Comparison of ENCODE assay signal across 25 cellular contexts in the genomic region with DNA sequence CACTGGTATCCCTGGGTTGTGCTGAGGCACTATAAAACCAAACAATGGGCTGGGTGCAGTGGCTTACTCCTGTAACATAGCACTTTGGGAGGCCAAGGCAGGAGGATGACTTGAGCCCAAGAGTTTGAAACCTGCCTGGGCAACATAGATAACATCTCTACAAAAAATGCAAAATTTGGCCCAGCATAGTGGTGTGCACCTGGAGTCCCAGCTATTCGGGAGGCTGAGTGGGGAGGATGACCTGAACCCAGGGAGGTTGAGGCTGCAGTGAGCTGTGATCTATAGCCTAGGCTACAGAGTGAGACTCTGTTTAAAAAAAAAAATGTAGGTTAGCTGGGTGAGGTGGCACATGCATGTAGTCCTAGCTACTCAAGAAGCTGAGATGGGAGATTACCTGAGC.
"Had no signal": no experiment of that assay in that cellular context is flagged by ENCODE, and none has a peak within 500 bp of the region (broad histone marks: within the 10 kb centered on the region; RNA-seq: fewer than 3 reads in every experiment).

No MANE protein-coding gene starts in this region.

- H3K36me3 ChIP-seq: colonic mucosa had no signal

- H3K36me3 Mint-ChIP-seq: immature natural killer cell had no signal

- H3K4me1 Mint-ChIP-seq: mesothelial cell of epicardium had no signal

- H3K27ac Mint-ChIP-seq: dendritic cell treated with granulocyte-macrophage colony-stimulating factor and Interleukin-4, amounts not matched to agents 40 ng/mL and 50 ng/mL, for 4 days; effector memory CD8-positive, alpha-beta T cell; endodermal cell; immature natural killer cell; mesothelial cell of epicardium had no signal

- H3K27me3 ChIP-seq: gastrocnemius medialis had no signal

- H3K9me3 ChIP-seq: colonic mucosa, esophagus squamous epithelium, gastrocnemius medialis, heart right ventricle, left lung, lower lobe of right lung, mucosa of descending colon had no signal

- ATAC-seq: effector memory CD8-positive, alpha-beta T cell; esophagus mucosa; gastrocnemius medialis; heart right ventricle; left cardiac atrium; left lung; left ventricle myocardium superior; lower lobe of right lung; mucosa of descending colon had no signal

- DNase-seq: colonic mucosa; cortex of kidney; effector CD8-positive, alpha-beta T cell; effector memory CD8-positive, alpha-beta T cell; endodermal cell; erythroblast; esophagus squamous epithelium; foreskin fibroblast; foreskin melanocyte; gastrocnemius medialis; glutamatergic neuron; head of caudate nucleus; heart right ventricle; hippocampal formation; immature natural killer cell; left cardiac atrium; left ventricle myocardium superior; lower lobe of right lung; mesenchymal stem cell; mucosa of descending colon had no signal

- H3K9me3 Mint-ChIP-seq: dendritic cell treated with granulocyte-macrophage colony-stimulating factor and Interleukin-4, amounts not matched to agents 40 ng/mL and 50 ng/mL, for 4 days; effector memory CD8-positive, alpha-beta T cell; endodermal cell; immature natural killer cell; mesothelial cell of epicardium had no signal

- H3K27ac ChIP-seq: colonic mucosa, epithelial cell of prostate, esophagus squamous epithelium, heart right ventricle, left lung, lower lobe of right lung had no signal

- H3K4me3 ChIP-seq: colonic mucosa, esophagus squamous epithelium, gastrocnemius medialis, heart right ventricle, left lung, lower lobe of right lung, mucosa of descending colon had no signal

- H3K4me3 Mint-ChIP-seq: dendritic cell treated with granulocyte-macrophage colony-stimulating factor and Interleukin-4, amounts not matched to agents 40 ng/mL and 50 ng/mL, for 4 days; effector memory CD8-positive, alpha-beta T cell; endodermal cell; immature natural killer cell; mesothelial cell of epicardium had no signal
